8 cellular contexts compared by ENCODE assay signal in the genomic region with DNA sequence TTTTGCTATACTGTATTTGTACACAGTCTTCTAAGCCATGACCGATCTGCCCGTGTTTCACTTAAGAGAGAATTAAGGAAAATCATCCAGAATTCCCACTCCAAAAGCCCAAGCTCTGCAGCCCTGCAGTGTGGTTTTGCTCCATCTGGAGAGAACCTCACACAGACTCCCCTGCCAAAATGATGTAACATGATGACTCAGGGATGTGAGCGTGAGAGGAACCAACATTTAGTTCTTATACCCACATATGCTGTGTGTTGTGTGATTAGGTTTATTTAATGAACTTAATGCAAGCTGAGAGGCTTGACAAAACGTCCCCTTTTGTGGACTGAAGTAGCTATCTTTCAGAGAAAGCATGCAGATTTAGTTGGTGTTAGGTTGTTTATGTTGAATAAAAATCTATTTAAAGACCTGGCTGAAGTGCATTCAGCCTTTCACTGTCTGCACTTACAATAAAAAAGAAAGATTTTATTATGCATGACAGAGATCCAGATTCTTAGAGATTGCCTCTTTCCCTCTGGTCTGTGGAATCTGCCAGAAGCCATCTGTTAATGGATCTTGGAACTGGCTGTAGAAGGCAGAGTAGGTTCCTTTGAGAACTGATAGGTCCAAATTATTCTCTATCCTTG. TPM values are rescaled to one million over a fixed set of nuclear protein-coding genes. Genes with fewer than 3 reads are reported as not detected.
DNase-seq lines count a peak whose midpoint lies in the region; ATAC-seq and TF ChIP-seq lines count a peak whose summit lies in the region.

No MANE protein-coding gene starts in this region.

- TF ChIP-seq CTCF in NB4 (IDR thresholded peaks at IDR 0.05; ENCODE audit: low read depth, low read length): no peak
- no peak for TF ChIP-seq CTCF in WTC11 (IDR thresholded peaks at IDR 0.05)

- H3K27ac Mint-ChIP-seq in WTC11: peak overlapping the region; percentile 95
- peak overlapping the region in 1 of 2 donors; percentile 71 for H3K27ac Mint-ChIP-seq in effector memory CD8-positive, alpha-beta T cell

- peak overlapping the region; percentile 40 for H3K4me3 Mint-ChIP-seq in WTC11
- H3K4me3 Mint-ChIP-seq in effector memory CD8-positive, alpha-beta T cell: no peak overlapping the region

- H3K27me3 Mint-ChIP-seq in WTC11 (ENCODE audit: low read depth): no peaks in the 10 kb centered on the region
- H3K27me3 Mint-ChIP-seq in effector memory CD8-positive, alpha-beta T cell: no peaks in the 10 kb centered on the region

- ATAC-seq in WTC11 (peak; percentile 17; the same call in 1 of the 2 replicates), left cardiac atrium (peak; percentile 87 to 89)
- ATAC-seq in effector memory CD8-positive, alpha-beta T cell (replicated peaks): no peak

- H3K36me3 Mint-ChIP-seq in WTC11: peaks cover 47% of the 10 kb centered on the region
- H3K36me3 Mint-ChIP-seq in effector memory CD8-positive, alpha-beta T cell (ENCODE audit: insufficient read depth): peaks cover 19% of the 10 kb centered on the region

- no peaks in the 10 kb centered on the region for H3K9me3 Mint-ChIP-seq in WTC11
- no peaks in the 10 kb centered on the region for H3K9me3 Mint-ChIP-seq in effector memory CD8-positive, alpha-beta T cell

- peaks cover 94% of the 10 kb centered on the region for H3K4me1 Mint-ChIP-seq in WTC11
- peaks cover 53 to 79% of the 10 kb centered on the region in 2 donors for H3K4me1 Mint-ChIP-seq in effector memory CD8-positive, alpha-beta T cell (ENCODE audit: low read depth in 2 of 2)

- intact Hi-C loops in left cardiac atrium (cut with DNase I): no loop called here

- no peak for TF ChIP-seq POLR2A in NB4 (IDR thresholded peaks at IDR 0.05; ENCODE audit: extremely low read depth, insufficient read length)

- CTCF ChIA-PET in WTC11 (lab: Charles Lee): no interaction called here

- DNase-seq in COLO829 (ENCODE audit: low spot score) (peak; percentile 12), NB4 (ENCODE audit: low read depth) (peak; percentile 77), WTC11 (ENCODE audit: low spot score) (no peak), left cardiac atrium (peak; percentile 38), NCI-H748 (lab: John Stamatoyannopoulos, UW; ENCODE audit: unreplicated experiment) (no peak)
- no peak for DNase-seq in effector memory CD8-positive, alpha-beta T cell
- no peak for DNase-seq in stimulated activated CD4-positive, alpha-beta T cell treated with anti-CD3 and anti-CD28 coated beads, Interleukin-15, amount 100 ng/mL, for 24 hours

- peak overlapping the region in 14 of 21 experiments; percentile 17 to 72 (median 48) for H3K27ac ChIP-seq in skin epidermis

- POLR2A ChIA-PET in WTC11 (lab: Charles Lee): interaction anchor here (0.7 to 1.0 kb wide), 2 partner anchors 10 to 11 kb away, joined by 3 read pairs; no protein-coding TSS in a partner anchor

- H3K4me3 ChIP-seq in NB4 (ENCODE audit: low read depth, low read length) (no peak overlapping the region), skin epidermis (no peak overlapping the region)

TF ChIP-seq in WTC11, 78 proteins besides CTCF, POLR2A, EP300 and RAD21:
- TF ChIP-seq, protein P1, sequence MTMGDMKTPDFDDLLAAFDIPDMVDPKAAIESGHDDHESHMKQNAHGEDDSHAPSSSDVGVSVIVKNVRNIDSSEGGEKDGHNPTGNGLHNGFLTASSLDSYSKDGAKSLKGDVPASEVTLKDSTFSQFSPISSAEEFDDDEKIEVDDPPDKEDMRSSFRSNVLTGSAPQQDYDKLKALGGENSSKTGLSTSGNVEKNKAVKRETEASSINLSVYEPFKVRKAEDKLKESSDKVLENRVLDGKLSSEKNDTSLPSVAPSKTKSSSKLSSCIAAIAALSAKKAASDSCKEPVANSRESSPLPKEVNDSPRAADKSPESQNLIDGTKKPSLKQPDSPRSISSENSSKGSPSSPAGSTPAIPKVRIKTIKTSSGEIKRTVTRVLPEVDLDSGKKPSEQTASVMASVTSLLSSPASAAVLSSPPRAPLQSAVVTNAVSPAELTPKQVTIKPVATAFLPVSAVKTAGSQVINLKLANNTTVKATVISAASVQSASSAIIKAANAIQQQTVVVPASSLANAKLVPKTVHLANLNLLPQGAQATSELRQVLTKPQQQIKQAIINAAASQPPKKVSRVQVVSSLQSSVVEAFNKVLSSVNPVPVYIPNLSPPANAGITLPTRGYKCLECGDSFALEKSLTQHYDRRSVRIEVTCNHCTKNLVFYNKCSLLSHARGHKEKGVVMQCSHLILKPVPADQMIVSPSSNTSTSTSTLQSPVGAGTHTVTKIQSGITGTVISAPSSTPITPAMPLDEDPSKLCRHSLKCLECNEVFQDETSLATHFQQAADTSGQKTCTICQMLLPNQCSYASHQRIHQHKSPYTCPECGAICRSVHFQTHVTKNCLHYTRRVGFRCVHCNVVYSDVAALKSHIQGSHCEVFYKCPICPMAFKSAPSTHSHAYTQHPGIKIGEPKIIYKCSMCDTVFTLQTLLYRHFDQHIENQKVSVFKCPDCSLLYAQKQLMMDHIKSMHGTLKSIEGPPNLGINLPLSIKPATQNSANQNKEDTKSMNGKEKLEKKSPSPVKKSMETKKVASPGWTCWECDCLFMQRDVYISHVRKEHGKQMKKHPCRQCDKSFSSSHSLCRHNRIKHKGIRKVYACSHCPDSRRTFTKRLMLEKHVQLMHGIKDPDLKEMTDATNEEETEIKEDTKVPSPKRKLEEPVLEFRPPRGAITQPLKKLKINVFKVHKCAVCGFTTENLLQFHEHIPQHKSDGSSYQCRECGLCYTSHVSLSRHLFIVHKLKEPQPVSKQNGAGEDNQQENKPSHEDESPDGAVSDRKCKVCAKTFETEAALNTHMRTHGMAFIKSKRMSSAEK (CRISPR knock-in tag; IDR thresholded peaks at IDR 0.05; ENCODE audit: borderline replicate concordance): no peak
- TF ChIP-seq CBFB (CRISPR knock-in tag; IDR thresholded peaks at IDR 0.05; ENCODE audit: low read depth) (no peak), SMAD4 (CRISPR knock-in tag; IDR thresholded peaks at IDR 0.05) (no peak), ZNF232 (CRISPR knock-in tag; IDR thresholded peaks at IDR 0.05) (no peak), GABPB1 (CRISPR knock-in tag; IDR thresholded peaks at IDR 0.05) (peak; percentile 51; the same call in 1 of the 2 replicates), IRF2 (CRISPR knock-in tag; IDR thresholded peaks at IDR 0.05; ENCODE audit: borderline replicate concordance, low read depth) (no peak)
- TF ChIP-seq, protein P2, sequence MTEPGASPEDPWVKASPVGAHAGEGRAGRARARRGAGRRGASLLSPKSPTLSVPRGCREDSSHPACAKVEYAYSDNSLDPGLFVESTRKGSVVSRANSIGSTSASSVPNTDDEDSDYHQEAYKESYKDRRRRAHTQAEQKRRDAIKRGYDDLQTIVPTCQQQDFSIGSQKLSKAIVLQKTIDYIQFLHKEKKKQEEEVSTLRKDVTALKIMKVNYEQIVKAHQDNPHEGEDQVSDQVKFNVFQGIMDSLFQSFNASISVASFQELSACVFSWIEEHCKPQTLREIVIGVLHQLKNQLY (CRISPR knock-in tag; IDR thresholded peaks at IDR 0.05): no peak
TF ChIP-seq in WTC11: peak in this region for 1.

RNA-seq across cellular contexts. Expression of a gene that starts 6.3 kb away (rescaled TPM):
- 56.1 to 69.3 TPM (median 58.1 TPM) in 3 replicates for total RNA-seq in WTC11 (2021)
- total RNA-seq in left cardiac atrium: 10 to 100 TPM; 69.5 to 82.2 TPM

Comparison
In these comparisons a context has a peak if more than half of its experiments do, and no peak if none do; other contexts are left out.
1. DNase-seq: peak in COLO829 (single experiment), NB4 (single experiment) and left cardiac atrium (single experiment); none in WTC11 (single experiment), effector memory CD8-positive, alpha-beta T cell (0 of 3), NCI-H748 (single experiment) and stimulated activated CD4-positive, alpha-beta T cell treated with anti-CD3 and anti-CD28 coated beads, Interleukin-15, amount 100 ng/mL, for 24 hours (single experiment).